Comparison of ENCODE assay signal across 4 cellular contexts in genomic region chr4:143879561-143879960, GRCh38. TPM values are rescaled to one million over a fixed set of nuclear protein-coding genes. Genes with fewer than 3 reads are reported as not detected.
"Had no signal": no experiment of that assay in that cellular context is flagged by ENCODE, and none has a peak within 500 bp of the region (broad histone marks: within the 10 kb centered on the region; RNA-seq: fewer than 3 reads in every experiment).

No MANE protein-coding gene starts in this region.

RNA-seq across cellular contexts. Expression of gene GYPE, which starts 25.8 kb away (rescaled TPM):
- total RNA-seq: GM23338, H1, H9, HT-29 had no signal
- polyA plus RNA-seq: H1 had no signal
